1 cellular context compared by ENCODE assay signal in the genomic region with DNA sequence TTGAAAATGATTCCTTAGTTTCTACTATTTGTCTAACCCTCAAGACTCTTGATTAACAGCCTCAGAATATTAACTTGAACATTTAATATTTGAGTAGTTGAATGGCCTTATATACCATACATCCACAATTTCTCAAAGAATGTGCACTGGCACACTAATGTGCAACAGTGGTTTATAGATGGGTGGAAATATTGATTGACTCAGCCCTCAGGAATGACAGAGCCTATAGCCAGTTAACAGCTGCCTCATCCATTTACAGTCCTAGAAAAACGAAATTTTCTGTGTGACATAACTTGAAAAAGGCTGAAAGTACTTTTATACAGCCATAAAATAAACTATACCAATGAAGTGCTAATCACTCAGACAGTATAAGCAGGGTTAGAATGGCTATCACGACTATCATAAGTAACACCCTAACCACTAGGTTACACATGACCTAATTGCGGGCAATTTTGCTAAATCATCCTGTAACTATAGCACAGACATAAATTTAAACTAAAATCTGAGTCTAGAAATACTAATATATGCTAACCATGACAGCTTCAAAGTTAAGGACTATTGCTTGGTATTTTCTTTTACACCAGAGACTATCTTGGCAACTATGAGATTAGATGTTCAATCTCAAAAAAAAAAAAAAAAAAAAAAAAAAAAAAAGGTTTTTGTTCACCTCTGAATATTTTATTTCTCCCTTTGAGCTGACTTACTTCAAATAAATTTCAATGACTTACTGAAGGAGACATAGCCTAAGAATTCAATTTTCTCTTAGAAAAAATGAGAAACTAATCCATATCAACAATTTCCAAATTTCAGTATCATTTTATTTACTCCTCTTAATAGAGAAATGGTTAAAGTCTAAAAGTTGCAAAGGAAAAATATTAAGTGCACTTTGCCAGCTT.
TF ChIP-seq lines count a peak whose summit lies in the region.

No MANE protein-coding gene starts in this region.

TF ChIP-seq in SK-N-SH, 30 proteins besides CTCF, POLR2A, EP300 and RAD21 (continued from another document):
- TF ChIP-seq, protein P1, sequence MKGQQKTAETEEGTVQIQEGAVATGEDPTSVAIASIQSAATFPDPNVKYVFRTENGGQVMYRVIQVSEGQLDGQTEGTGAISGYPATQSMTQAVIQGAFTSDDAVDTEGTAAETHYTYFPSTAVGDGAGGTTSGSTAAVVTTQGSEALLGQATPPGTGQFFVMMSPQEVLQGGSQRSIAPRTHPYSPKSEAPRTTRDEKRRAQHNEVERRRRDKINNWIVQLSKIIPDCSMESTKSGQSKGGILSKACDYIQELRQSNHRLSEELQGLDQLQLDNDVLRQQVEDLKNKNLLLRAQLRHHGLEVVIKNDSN (IDR thresholded peaks at IDR 0.05; ENCODE audit: borderline replicate concordance, low read depth) = no peak
- TF ChIP-seq, protein P2, sequence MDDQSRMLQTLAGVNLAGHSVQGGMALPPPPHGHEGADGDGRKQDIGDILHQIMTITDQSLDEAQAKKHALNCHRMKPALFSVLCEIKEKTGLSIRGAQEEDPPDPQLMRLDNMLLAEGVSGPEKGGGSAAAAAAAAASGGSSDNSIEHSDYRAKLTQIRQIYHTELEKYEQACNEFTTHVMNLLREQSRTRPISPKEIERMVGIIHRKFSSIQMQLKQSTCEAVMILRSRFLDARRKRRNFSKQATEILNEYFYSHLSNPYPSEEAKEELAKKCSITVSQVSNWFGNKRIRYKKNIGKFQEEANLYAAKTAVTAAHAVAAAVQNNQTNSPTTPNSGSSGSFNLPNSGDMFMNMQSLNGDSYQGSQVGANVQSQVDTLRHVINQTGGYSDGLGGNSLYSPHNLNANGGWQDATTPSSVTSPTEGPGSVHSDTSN (IDR thresholded peaks at IDR 0.05) = peak; percentile 30; the same call in 1 of the 2 replicates
- TF ChIP-seq RXRA (IDR thresholded peaks at IDR 0.05; ENCODE audit: borderline replicate concordance, low read depth) = no peak
